Comparison of ENCODE assay signal across 7 cellular contexts in genomic region chr1:11691302-11691914, GRCh38. TPM values are rescaled to one million over a fixed set of nuclear protein-coding genes. Genes with fewer than 3 reads are reported as not detected.
DNase-seq lines count a peak whose midpoint lies in the region; ATAC-seq and TF ChIP-seq lines count a peak whose summit lies in the region.

A gene with protein sequence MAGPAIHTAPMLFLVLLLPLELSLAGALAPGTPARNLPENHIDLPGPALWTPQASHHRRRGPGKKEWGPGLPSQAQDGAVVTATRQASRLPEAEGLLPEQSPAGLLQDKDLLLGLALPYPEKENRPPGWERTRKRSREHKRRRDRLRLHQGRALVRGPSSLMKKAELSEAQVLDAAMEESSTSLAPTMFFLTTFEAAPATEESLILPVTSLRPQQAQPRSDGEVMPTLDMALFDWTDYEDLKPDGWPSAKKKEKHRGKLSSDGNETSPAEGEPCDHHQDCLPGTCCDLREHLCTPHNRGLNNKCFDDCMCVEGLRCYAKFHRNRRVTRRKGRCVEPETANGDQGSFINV (plus strand): TSS chr1:11691710. CDS start chr1:11706259, 14,549 bp downstream.

- DNase-seq in HCT116 (ENCODE audit: low read depth, low spot score) (no peak), NCI-H510A treated with DMSO at 0.1 percent for 48 hours (lab: John Stamatoyannopoulos, UW) (peak; percentile 83), progenitor cell of endocrine pancreas (ENCODE audit: low spot score, unreplicated experiment) (peak; percentile 74), colonic mucosa (no peak), NCI-H524 treated with DMSO at 0.1 percent for 48 hours (lab: John Stamatoyannopoulos, UW) (no peak)

- H3K36me3 ChIP-seq in HCT116 (ENCODE audit: control insufficient read depth in 1 of 2, insufficient read depth in 2 of 2, low read length in 2 of 2) = no peaks in the 10 kb centered on the region
- no peaks in the 10 kb centered on the region for H3K36me3 ChIP-seq in ectodermal cell (ENCODE audit: control insufficient read depth, insufficient read depth, low read length)
- no peaks in the 10 kb centered on the region for H3K36me3 ChIP-seq in colonic mucosa

- H2AFZ ChIP-seq in HCT116 (ENCODE audit: low read depth, low read length, poor library complexity, severe bottlenecking) = peak within 1 kb of the TSS; percentile 94

- peak within 1 kb of the TSS; percentile 98 for H3K4me2 ChIP-seq in HCT116 (ENCODE audit: low read length)

- no peak for TF ChIP-seq POLR2A in HCT116 (IDR thresholded peaks at IDR 0.05; ENCODE audit: borderline replicate concordance, extremely low read depth, insufficient read depth, insufficient read length)

- H3K9me3 ChIP-seq in HCT116 (ENCODE audit: control insufficient read depth in 1 of 2, insufficient read depth in 1 of 2, low read depth in 1 of 2, low read length in 2 of 2) (no peaks in the 10 kb centered on the region), ectodermal cell (ENCODE audit: control insufficient read depth, low read length) (no peaks in the 10 kb centered on the region), colonic mucosa (no peaks in the 10 kb centered on the region)

- no peaks in the 10 kb centered on the region for H3K36me3 Mint-ChIP-seq in progenitor cell of endocrine pancreas (ENCODE audit: insufficient read depth)

- RAD21 ChIA-PET in HCT116 (lab: Charles Lee; ENCODE audit: low non-redundant PET in 1 of 2, low total read pairs in 2 of 2, uncharacterized antibody in 2 of 2, unreplicated experiment in 2 of 2) = no interaction called here

- H3K27ac ChIP-seq in HCT116 (ENCODE audit: low read depth, low read length) = peak within 1 kb of the TSS; percentile 30; the same call in 1 of the 2 replicates
- peak within 1 kb of the TSS; percentile 97 for H3K27ac ChIP-seq in ectodermal cell (ENCODE audit: insufficient read depth, low read depth, low read length, poor library complexity, severe bottlenecking)
- H3K27ac ChIP-seq in colonic mucosa = no peak within 1 kb of the TSS

- H3K9ac ChIP-seq in HCT116 (ENCODE audit: low read length) (peak within 1 kb of the TSS; percentile 65), colonic mucosa (ENCODE audit: low read depth in 2 of 2, low read length in 2 of 2) (no peak within 1 kb of the TSS)

- H3K4me3 Mint-ChIP-seq in progenitor cell of endocrine pancreas (ENCODE audit: low read depth) = peak within 1 kb of the TSS; percentile 90

- H3K9me2 ChIP-seq in HCT116 (ENCODE audit: insufficient read depth) = no peaks in the 10 kb centered on the region

- WGBS in ectodermal cell, 2 experiments = 0% methylated on average over 76 to 78 of the region's 78 CpGs

- peaks cover 24% of the 10 kb centered on the region for H3K27me3 Mint-ChIP-seq in progenitor cell of endocrine pancreas

- ATAC-seq in HCT116 = peak; percentile 52
- ATAC-seq in HG02763 (IDR thresholded peaks at IDR 0.05; ENCODE audit: unreplicated experiment) = no peak

- no peaks in the 10 kb centered on the region for H3K79me2 ChIP-seq in HCT116 (ENCODE audit: insufficient read depth, low read length)

- BruUV-seq in HCT116 (replicated peaks; lab: Mats Ljungman, UMichigan) = no TSS peak

- TF ChIP-seq RAD21 in HCT116 (IDR thresholded peaks at IDR 0.05; ENCODE audit: low read depth) = no peak

- peaks cover 33 to 47% of the 10 kb centered on the region in 2 experiments for H3K4me1 ChIP-seq in HCT116 (ENCODE audit: control insufficient read depth in 1 of 2, insufficient read depth in 2 of 2, low read length in 2 of 2)
- H3K4me1 ChIP-seq in ectodermal cell (ENCODE audit: control insufficient read depth, insufficient read depth, low read length) = peaks cover 22% of the 10 kb centered on the region
- H3K4me1 ChIP-seq in colonic mucosa = peaks cover 3% of the 10 kb centered on the region

- TF ChIP-seq CTCF in HCT116 (IDR thresholded peaks at IDR 0.05 in 2 of 3, conservative IDR thresholded peaks at IDR 0.05 in 1 of 3; ENCODE audit: borderline replicate concordance in 1 of 3, insufficient read depth in 1 of 3, low read depth in 2 of 3, low read length in 2 of 3) (no peak), progenitor cell of endocrine pancreas (IDR thresholded peaks at IDR 0.05; ENCODE audit: unreplicated experiment) (no peak), colonic mucosa (IDR thresholded peaks at IDR 0.05) (no peak)

- H4K20me1 ChIP-seq in HCT116 (ENCODE audit: insufficient read depth) = no peaks in the 10 kb centered on the region

- H3K4me3 ChIP-seq in HCT116 (replicated peaks in 1 of 2; ENCODE audit: low read depth in 1 of 2, low read length in 2 of 2) = peak within 1 kb of the TSS; percentile 50 to 69
- H3K4me3 ChIP-seq in ectodermal cell (ENCODE audit: insufficient read depth, low read depth, low read length) = peak within 1 kb of the TSS; percentile 75
- no peak within 1 kb of the TSS for H3K4me3 ChIP-seq in colonic mucosa

- no peaks in the 10 kb centered on the region for H3K9me3 Mint-ChIP-seq in progenitor cell of endocrine pancreas (ENCODE audit: low read depth)

- peaks cover 9% of the 10 kb centered on the region for H3K4me1 Mint-ChIP-seq in progenitor cell of endocrine pancreas (ENCODE audit: low read depth)

- H3K27ac Mint-ChIP-seq in progenitor cell of endocrine pancreas = peak within 1 kb of the TSS; percentile 99

- POLR2A ChIA-PET in HCT116 (lab: Charles Lee) = interaction anchor here (0.7 to 1.9 kb wide), 5 partner anchors 10 to 219 kb away, joined by 4 to 14 read pairs (median 4); partner anchors contain the start of genes FBXO6 and MAD2L2

- CTCF ChIA-PET in HCT116 (lab: Charles Lee) = interaction anchor here (1.0 to 1.7 kb wide), 3 partner anchors 16 to 27 kb away, joined by 3 to 7 read pairs (median 5); partner anchors contain the start of gene FBXO6

- H3K27me3 ChIP-seq in HCT116 (ENCODE audit: insufficient read depth, low read length) (peaks cover 17% of the 10 kb centered on the region; the same call in 1 of the 2 replicates), ectodermal cell (ENCODE audit: control insufficient read depth, insufficient read depth, low read length, poor library complexity, severe bottlenecking) (peaks cover 19% of the 10 kb centered on the region), colonic mucosa (peaks cover 40% of the 10 kb centered on the region)

- intact Hi-C loops in HCT116 (cut with micrococcal nuclease) = no loop called here
- intact Hi-C loops in colonic mucosa (cut with DNase I) = no loop called here

TF ChIP-seq in HCT116, 20 proteins besides CTCF, POLR2A, EP300 and RAD21:
- TF ChIP-seq, protein P1, sequence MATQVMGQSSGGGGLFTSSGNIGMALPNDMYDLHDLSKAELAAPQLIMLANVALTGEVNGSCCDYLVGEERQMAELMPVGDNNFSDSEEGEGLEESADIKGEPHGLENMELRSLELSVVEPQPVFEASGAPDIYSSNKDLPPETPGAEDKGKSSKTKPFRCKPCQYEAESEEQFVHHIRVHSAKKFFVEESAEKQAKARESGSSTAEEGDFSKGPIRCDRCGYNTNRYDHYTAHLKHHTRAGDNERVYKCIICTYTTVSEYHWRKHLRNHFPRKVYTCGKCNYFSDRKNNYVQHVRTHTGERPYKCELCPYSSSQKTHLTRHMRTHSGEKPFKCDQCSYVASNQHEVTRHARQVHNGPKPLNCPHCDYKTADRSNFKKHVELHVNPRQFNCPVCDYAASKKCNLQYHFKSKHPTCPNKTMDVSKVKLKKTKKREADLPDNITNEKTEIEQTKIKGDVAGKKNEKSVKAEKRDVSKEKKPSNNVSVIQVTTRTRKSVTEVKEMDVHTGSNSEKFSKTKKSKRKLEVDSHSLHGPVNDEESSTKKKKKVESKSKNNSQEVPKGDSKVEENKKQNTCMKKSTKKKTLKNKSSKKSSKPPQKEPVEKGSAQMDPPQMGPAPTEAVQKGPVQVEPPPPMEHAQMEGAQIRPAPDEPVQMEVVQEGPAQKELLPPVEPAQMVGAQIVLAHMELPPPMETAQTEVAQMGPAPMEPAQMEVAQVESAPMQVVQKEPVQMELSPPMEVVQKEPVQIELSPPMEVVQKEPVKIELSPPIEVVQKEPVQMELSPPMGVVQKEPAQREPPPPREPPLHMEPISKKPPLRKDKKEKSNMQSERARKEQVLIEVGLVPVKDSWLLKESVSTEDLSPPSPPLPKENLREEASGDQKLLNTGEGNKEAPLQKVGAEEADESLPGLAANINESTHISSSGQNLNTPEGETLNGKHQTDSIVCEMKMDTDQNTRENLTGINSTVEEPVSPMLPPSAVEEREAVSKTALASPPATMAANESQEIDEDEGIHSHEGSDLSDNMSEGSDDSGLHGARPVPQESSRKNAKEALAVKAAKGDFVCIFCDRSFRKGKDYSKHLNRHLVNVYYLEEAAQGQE (IDR thresholded peaks at IDR 0.05; ENCODE audit: low read depth) = no peak
- TF ChIP-seq ZFX (IDR thresholded peaks at IDR 0.05) = peak; percentile 65; the same call in 1 of the 2 replicates
- no peak for TF ChIP-seq ZBTB33 (IDR thresholded peaks at IDR 0.05; ENCODE audit: extremely low read depth, insufficient replicate concordance, low read length)

RNA-seq across cellular contexts. Expression of the gene that starts here (rescaled TPM):
- total RNA-seq in HCT116 (2021; ENCODE audit: unreplicated experiment) (0.47 TPM), progenitor cell of endocrine pancreas (2.8 and 3.2 TPM in 2 replicates), colonic mucosa (under 1 TPM; 0.05 TPM)
- polyA plus RNA-seq in HCT116 (2012) = 0.20 and 0.30 TPM in 2 replicates
- polyA plus RNA-seq in ectodermal cell (2013, experiment 1 of 4) = 35.0 TPM
- polyA plus RNA-seq in ectodermal cell (2013, experiment 2 of 4) = 38.1 TPM
- 26.6 TPM for polyA plus RNA-seq in ectodermal cell (2013, experiment 3 of 4)
- polyA plus RNA-seq in ectodermal cell (2013, experiment 4 of 4) = 28.9 TPM

Comparison
In these comparisons a context has a peak if more than half of its experiments do, and no peak if none do; other contexts are left out.
1. Peak in ATAC-seq, H3K4me3 ChIP-seq, H3K27ac ChIP-seq, H3K9ac ChIP-seq and H3K4me2 ChIP-seq in HCT116; RNA of the gene not detected or under 1 TPM.
2. DNase-seq: peak in NCI-H510A treated with DMSO at 0.1 percent for 48 hours (single experiment) and progenitor cell of endocrine pancreas (single experiment); none in HCT116 (single experiment), colonic mucosa (single experiment) and NCI-H524 treated with DMSO at 0.1 percent for 48 hours (single experiment).